9 cellular contexts compared by ENCODE assay signal in the genomic region with DNA sequence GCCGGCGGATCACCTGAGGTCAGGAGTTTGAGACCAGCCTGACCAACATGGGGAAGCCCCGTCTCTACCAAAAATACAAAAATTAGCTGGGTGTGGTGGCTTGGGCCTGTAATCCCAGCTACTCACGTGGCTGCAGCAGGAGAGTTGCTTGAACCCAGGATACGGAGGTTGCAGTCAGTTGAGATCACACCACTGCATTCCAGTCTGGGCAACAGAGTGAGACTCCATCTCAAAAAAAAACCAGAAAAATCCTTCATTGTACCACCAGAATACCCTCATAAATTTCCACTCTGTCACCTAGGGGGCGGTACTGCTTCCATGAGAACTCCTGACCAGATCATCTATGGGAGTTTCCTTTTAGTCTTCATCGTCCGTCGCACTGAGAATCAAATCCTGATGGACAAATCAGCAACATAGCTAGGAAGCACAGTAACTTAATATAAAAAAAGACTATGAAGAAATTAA.
A peak's percentile ranks its signal among the peaks of the same experiment; 100 is the strongest.
DNase-seq lines count a peak whose midpoint lies in the region; ATAC-seq lines count a peak whose summit lies in the region.
"Had no signal": no experiment of that assay in that cellular context is flagged by ENCODE, and none has a peak within 500 bp of the region (broad histone marks: within the 10 kb centered on the region; RNA-seq: fewer than 3 reads in every experiment).

No MANE protein-coding gene starts in this region.

- in situ Hi-C loops in ACHN (cut with HindIII; ENCODE audit: low pct_ligation_motif_present, low pct_unique_long_range_greater_than_20kb, low sequenced_read_pairs): no loop called here

- peak; percentile 98 for DNase-seq in ACHN
- peak; percentile 98 for DNase-seq in RKO (ENCODE audit: low spot score)
- DNase-seq in dermis blood vessel endothelial cell: peak; percentile 72
- DNase-seq in skeletal muscle cell (ENCODE audit: low read depth): no peak
- no peak for DNase-seq in iPS-NIHi11 (ENCODE audit: low spot score)
- no peak for DNase-seq in retina

- H3K4me3 ChIP-seq in skeletal muscle cell (ENCODE audit: low read depth, low read length): peak overlapping the region; percentile 11
- H3K4me3 ChIP-seq: lung had no signal

- ATAC-seq in GM18907 (IDR thresholded peaks at IDR 0.05; ENCODE audit: unreplicated experiment) (peak; percentile 23), HG03108 (IDR thresholded peaks at IDR 0.05; ENCODE audit: unreplicated experiment) (no peak)

Comparison
In these comparisons a context has a peak if more than half of its experiments do, and no peak if none do; other contexts are left out.
1. DNase-seq: peak in ACHN (single experiment), RKO (single experiment) and dermis blood vessel endothelial cell (single experiment); none in skeletal muscle cell (single experiment), iPS-NIHi11 (single experiment) and retina (single experiment).